Comparison of ENCODE assay signal across 1 cellular context in the genomic region with DNA sequence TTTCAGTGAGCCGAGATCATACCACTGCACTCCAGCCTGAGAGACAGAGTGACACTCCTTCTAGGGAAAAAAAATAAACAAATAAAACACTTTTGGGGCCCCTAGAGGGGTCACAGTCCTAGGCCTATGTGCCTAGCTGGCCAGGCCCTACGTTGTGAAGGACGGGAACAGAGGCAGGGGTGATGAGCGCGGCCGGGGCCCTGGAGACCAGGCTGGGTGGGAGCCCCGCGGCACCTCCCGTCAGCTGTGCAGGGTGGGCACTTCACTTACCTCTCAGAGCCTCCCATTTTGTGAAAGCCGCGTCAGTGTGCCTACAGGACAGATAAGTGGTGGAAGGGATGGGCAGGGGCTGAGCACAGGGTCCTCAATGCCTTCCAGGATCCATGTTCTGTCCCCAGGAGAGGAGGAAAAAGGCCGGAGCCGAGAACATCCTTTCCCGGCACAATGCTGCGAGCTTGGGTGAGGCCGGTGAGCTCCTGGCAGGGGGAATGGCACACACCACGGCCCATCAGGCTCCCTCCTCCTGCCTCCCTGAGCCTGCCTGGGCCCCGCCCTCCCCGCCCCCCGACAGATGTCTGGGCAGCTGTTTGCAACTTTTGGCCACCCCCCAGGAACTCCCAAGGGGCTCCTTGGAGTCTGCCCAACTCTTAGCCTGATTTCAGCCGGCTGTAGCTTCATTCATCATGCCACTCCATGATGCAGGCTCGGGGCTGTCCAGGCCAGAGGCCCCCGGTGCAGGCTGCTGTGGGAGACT.
TF ChIP-seq lines count a peak whose summit lies in the region.

No MANE protein-coding gene starts in this region.

TF ChIP-seq in HEK293, 187 proteins besides CTCF, POLR2A, EP300 and RAD21 (continued from another document):
- no peak for TF ChIP-seq ZNF513 (tag by site-specific recombination; IDR thresholded peaks at IDR 0.05)
TF ChIP-seq in HEK293: peak in this region for 2.
